8 cellular contexts compared by ENCODE assay signal in the genomic region with DNA sequence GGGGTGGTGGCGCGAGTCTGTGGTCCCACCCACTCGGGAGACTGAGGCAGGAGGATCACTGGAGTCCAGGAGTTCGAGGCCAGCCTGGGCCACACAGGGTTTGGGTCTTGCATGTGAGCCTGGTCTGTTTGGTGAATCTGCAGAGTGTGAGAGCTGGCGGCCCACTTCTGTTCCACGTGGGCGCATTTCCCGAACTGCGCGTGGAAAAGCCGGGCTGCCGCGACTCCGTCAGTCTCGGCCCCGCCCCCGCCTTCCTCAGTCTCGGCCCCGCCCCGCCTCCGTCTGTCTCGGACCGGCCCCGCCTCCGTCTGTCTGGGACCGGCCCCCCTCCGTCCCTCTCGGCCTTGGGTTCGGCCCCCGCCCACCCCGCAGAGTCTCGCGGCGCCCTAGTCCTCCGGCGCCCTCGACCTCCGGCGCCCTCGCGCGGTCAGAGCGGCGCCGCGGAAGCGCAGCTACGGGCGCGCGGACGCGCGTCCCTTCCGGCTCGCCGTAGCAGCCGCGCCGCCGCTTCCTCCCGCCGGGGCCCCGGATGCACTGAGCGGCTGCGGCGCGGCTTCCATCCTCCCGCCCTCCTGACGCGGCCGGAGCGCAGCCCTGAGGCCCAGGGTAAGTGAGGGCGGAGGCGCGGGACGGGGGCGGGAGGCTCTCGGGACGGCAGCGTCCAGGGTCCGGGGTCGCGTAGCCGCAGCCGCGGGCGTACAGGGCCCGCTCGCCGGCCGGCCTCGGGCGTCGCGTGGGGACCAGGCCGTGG. TPM values are rescaled to one million over a fixed set of nuclear protein-coding genes. Genes with fewer than 3 reads are reported as not detected.
DNase-seq lines count a peak whose midpoint lies in the region; ATAC-seq, FAIRE-seq and TF ChIP-seq lines count a peak whose summit lies in the region.

A gene with protein sequence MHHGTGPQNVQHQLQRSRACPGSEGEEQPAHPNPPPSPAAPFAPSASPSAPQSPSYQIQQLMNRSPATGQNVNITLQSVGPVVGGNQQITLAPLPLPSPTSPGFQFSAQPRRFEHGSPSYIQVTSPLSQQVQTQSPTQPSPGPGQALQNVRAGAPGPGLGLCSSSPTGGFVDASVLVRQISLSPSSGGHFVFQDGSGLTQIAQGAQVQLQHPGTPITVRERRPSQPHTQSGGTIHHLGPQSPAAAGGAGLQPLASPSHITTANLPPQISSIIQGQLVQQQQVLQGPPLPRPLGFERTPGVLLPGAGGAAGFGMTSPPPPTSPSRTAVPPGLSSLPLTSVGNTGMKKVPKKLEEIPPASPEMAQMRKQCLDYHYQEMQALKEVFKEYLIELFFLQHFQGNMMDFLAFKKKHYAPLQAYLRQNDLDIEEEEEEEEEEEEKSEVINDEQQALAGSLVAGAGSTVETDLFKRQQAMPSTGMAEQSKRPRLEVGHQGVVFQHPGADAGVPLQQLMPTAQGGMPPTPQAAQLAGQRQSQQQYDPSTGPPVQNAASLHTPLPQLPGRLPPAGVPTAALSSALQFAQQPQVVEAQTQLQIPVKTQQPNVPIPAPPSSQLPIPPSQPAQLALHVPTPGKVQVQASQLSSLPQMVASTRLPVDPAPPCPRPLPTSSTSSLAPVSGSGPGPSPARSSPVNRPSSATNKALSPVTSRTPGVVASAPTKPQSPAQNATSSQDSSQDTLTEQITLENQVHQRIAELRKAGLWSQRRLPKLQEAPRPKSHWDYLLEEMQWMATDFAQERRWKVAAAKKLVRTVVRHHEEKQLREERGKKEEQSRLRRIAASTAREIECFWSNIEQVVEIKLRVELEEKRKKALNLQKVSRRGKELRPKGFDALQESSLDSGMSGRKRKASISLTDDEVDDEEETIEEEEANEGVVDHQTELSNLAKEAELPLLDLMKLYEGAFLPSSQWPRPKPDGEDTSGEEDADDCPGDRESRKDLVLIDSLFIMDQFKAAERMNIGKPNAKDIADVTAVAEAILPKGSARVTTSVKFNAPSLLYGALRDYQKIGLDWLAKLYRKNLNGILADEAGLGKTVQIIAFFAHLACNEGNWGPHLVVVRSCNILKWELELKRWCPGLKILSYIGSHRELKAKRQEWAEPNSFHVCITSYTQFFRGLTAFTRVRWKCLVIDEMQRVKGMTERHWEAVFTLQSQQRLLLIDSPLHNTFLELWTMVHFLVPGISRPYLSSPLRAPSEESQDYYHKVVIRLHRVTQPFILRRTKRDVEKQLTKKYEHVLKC (N-terminal part only) (plus strand): TSS at position 512 of the 751 bp plus-strand sequence. CDS start 10,678 bp downstream, outside the sequence.

- peak within 1 kb of the TSS; percentile 87 to 100 for H4K8ac ChIP-seq in IMR-90 (ENCODE audit: low read depth in 2 of 2, low read length in 2 of 2)

- dilution Hi-C loops in IMR-90 (cut with HindIII; ENCODE audit: low sequenced_read_pairs, unreplicated experiment), result no loop called here

- H4K91ac ChIP-seq in IMR-90 (ENCODE audit: insufficient read depth, low read depth, low read length), result peak within 1 kb of the TSS; percentile 87

- in situ Hi-C loops in IMR-90 (cut with MboI; ENCODE audit: low sequenced_read_pairs), result no loop called here

- H3K4me1 ChIP-seq in IMR-90 (ENCODE audit: control insufficient read depth, insufficient read depth, low read length) (peaks cover 2% of the 10 kb centered on the region), OCI-LY3 (ENCODE audit: low read length) (peaks cover 7% of the 10 kb centered on the region; the same call in 1 of the 2 replicates)

- POLR2A ChIA-PET in IMR-90 (lab: Charles Lee; ENCODE audit: unreplicated experiment), result no interaction called here

- peak within 1 kb of the TSS; percentile 87; the same call in 1 of the 2 replicates for H3K23ac ChIP-seq in IMR-90 (ENCODE audit: low read depth, low read length)

- CTCF ChIA-PET in IMR-90 (lab: Yijun Ruan, JAX), result interaction anchor here (0.7 kb wide), 1 partner anchor 48 kb away, joined by 3 read pairs; no protein-coding TSS in a partner anchor

- H2AFZ ChIP-seq in IMR-90 (replicated peaks; ENCODE audit: low read length, poor library complexity) (peak within 1 kb of the TSS; percentile 100), OCI-LY3 (ENCODE audit: low read depth, low read length) (peak within 1 kb of the TSS; percentile 72; the same call in 1 of the 2 replicates)

- peak within 1 kb of the TSS; percentile 82 for H3K9ac ChIP-seq in IMR-90 (ENCODE audit: low read depth, low read length)
- H3K9ac ChIP-seq in OCI-LY3 (ENCODE audit: low read length), result peak within 1 kb of the TSS; percentile 73

- peak within 1 kb of the TSS; percentile 58 for H2AK5ac ChIP-seq in IMR-90 (ENCODE audit: low read depth, low read length)

- H4K20me1 ChIP-seq in IMR-90 (ENCODE audit: insufficient read depth, low read length) (peaks cover 30% of the 10 kb centered on the region), OCI-LY3 (ENCODE audit: insufficient read depth, low read length) (peaks cover 22% of the 10 kb centered on the region)

- H3K18ac ChIP-seq in IMR-90 (ENCODE audit: low read depth, low read length), result no peak within 1 kb of the TSS

- H4K5ac ChIP-seq in IMR-90 (ENCODE audit: low read depth, low read length), result peak within 1 kb of the TSS; percentile 45; the same call in 1 of the 2 replicates

- peak; percentile 90 for ATAC-seq in GM21515 (IDR thresholded peaks at IDR 0.05; ENCODE audit: unreplicated experiment)
- ATAC-seq in IMR-90 (ENCODE audit: low read depth), result peak; percentile 99

- intact Hi-C loops in IMR-90 (cut with micrococcal nuclease), result loop anchor here (10.0 kb wide), 1 partner anchor 115 kb away; no protein-coding TSS in a partner anchor

- H2BK5ac ChIP-seq in IMR-90 (ENCODE audit: low read depth, low read length, poor library complexity, severe bottlenecking), result peak within 1 kb of the TSS; percentile 72

- no peak for FAIRE-seq in D721Med (lab: Jason Lieb, UNC)

- WGBS in IMR-90 (ENCODE audit: extremely low coverage in 2 of 2, insufficient read length in 1 of 2), 2 experiments, result 1% methylated on average over 45 of the region's 97 CpGs; no CpG with 5 or more reads in 1 of the 2 experiments

- H3K79me1 ChIP-seq in IMR-90 (ENCODE audit: low read depth in 1 of 2, low read length in 2 of 2), result peaks cover 17 to 24% of the 10 kb centered on the region in 2 experiments; a peak in 3 of 4 replicates

- no peaks in the 10 kb centered on the region for H3K9me3 ChIP-seq in IMR-90 (ENCODE audit: control insufficient read depth, insufficient read depth, low read length)
- no peaks in the 10 kb centered on the region for H3K9me3 ChIP-seq in OCI-LY3 (ENCODE audit: insufficient read depth, low read length)

- H2AK9ac ChIP-seq in IMR-90 (replicated peaks; ENCODE audit: low read depth, low read length, poor library complexity), result peak within 1 kb of the TSS; percentile 94

- H3K27me3 ChIP-seq in IMR-90 (ENCODE audit: control insufficient read depth, insufficient read depth, low read length), result no peaks in the 10 kb centered on the region
- no peaks in the 10 kb centered on the region for H3K27me3 ChIP-seq in OCI-LY3 (ENCODE audit: low read depth, low read length)

- peak within 1 kb of the TSS; percentile 94 for H3K4ac ChIP-seq in IMR-90 (ENCODE audit: low read depth, low read length)

- H2BK15ac ChIP-seq in IMR-90 (ENCODE audit: low read depth, low read length), result peak within 1 kb of the TSS; percentile 87; the same call in 1 of the 3 replicates

- TF ChIP-seq RAD21 in IMR-90 (IDR thresholded peaks at IDR 0.05; ENCODE audit: low read length), result peak; percentile 62

- H3K9me1 ChIP-seq in IMR-90 (ENCODE audit: insufficient read depth, low read length), result peaks cover 4% of the 10 kb centered on the region; the same call in 1 of the 2 replicates

- H2BK20ac ChIP-seq in IMR-90 (ENCODE audit: low read depth, low read length), result no peak within 1 kb of the TSS

- peaks cover 48% of the 10 kb centered on the region for H3K79me2 ChIP-seq in OCI-LY3 (ENCODE audit: low read length)

- H3K56ac ChIP-seq in IMR-90 (ENCODE audit: extremely low read depth, insufficient read depth, low read length), result no peak within 1 kb of the TSS; the same call in 1 of the 2 replicates

- 0 out of 2 replicates have a peak, but pooled peaks cover under 1% of the 10 kb centered on the region for H3K36me3 ChIP-seq in IMR-90 (ENCODE audit: control insufficient read depth, insufficient read depth, low read length)
- H3K36me3 ChIP-seq in OCI-LY3 (replicated peaks; ENCODE audit: low read depth, low read length), result peaks cover 4% of the 10 kb centered on the region

- no TSS peak for BruUV-seq in IMR-90 (replicated peaks; lab: Mats Ljungman, UMichigan)

- H3K27ac ChIP-seq in IMR-90 (ENCODE audit: insufficient read depth, low read length) (peak within 1 kb of the TSS; percentile 72), OCI-LY3 (ENCODE audit: low read length) (peak within 1 kb of the TSS; percentile 14; the same call in 1 of the 2 replicates)

- H3K4me2 ChIP-seq in IMR-90 (ENCODE audit: low read depth, low read length), result peak within 1 kb of the TSS; percentile 96
- H3K4me2 ChIP-seq in OCI-LY3 (ENCODE audit: low read length), result peak within 1 kb of the TSS; percentile 88

- TF ChIP-seq CTCF in D721Med (IDR thresholded peaks at IDR 0.05; ENCODE audit: insufficient read depth, missing control alignments) (peak; percentile 50), IMR-90 (conservative IDR thresholded peaks at IDR 0.05; ENCODE audit: low read depth, low read length) (peak; percentile 76), OCI-LY3 (IDR thresholded peaks at IDR 0.05; ENCODE audit: low read depth, low read length) (peak; percentile 57), epithelial cell of esophagus (IDR thresholded peaks at IDR 0.05; ENCODE audit: insufficient read depth, low read depth, low read length, missing control alignments) (peak; percentile 21)

- peak within 1 kb of the TSS; percentile 88 for H2BK120ac ChIP-seq in IMR-90 (ENCODE audit: low read depth, low read length)

- TF ChIP-seq POLR2A in IMR-90 (IDR thresholded peaks at IDR 0.05; ENCODE audit: low read depth, low read length), result peak; percentile 54

- H3K4me3 ChIP-seq in IMR-90 (ENCODE audit: insufficient read depth, low read depth, low read length), result peak within 1 kb of the TSS; percentile 94
- peak within 1 kb of the TSS; percentile 94 for H3K4me3 ChIP-seq in OCI-LY3 (ENCODE audit: low read length)
- peak within 1 kb of the TSS; percentile 72 for H3K4me3 ChIP-seq in epithelial cell of esophagus (ENCODE audit: low read length)

- DNase-seq in D721Med (ENCODE audit: insufficient read length, low spot score) (peak; percentile 81), IMR-90 (peak; percentile 90), activated T-cell treated with anti-CD3 and anti-CD28 coated beads for 1 hour (ENCODE audit: low read depth) (peak; percentile 94), epithelial cell of esophagus (ENCODE audit: low read depth) (peak; percentile 94), mucosa of gallbladder (ENCODE audit: low spot score) (peak; percentile 96)
- DNase-seq in stimulated activated CD8-positive, alpha-beta memory T cell treated with anti-CD3 and anti-CD28 coated beads, Interleukin-4, amount 100 ng/mL, for 24 hours (ENCODE audit: low read depth), result peak; percentile 93

- peak within 1 kb of the TSS; percentile 95 for H3K14ac ChIP-seq in IMR-90 (replicated peaks; ENCODE audit: low read depth, low read length)

TF ChIP-seq in IMR-90, 13 proteins besides CTCF, POLR2A, EP300 and RAD21 (continues in another document):
- peak; percentile 91 for TF ChIP-seq MXI1 (IDR thresholded peaks at IDR 0.05; ENCODE audit: borderline replicate concordance, low read depth, low read length)

RNA-seq across cellular contexts. Expression of the gene that starts here (rescaled TPM):
- 4.3 and 5.3 TPM in 2 replicates for total RNA-seq in IMR-90 (2012; rRNA removed)
- 10.3 and 11.4 TPM in 2 replicates for polyA plus RNA-seq in IMR-90 (2012; rRNA removed)
- polyA plus RNA-seq in IMR-90 (2012; cell fraction: cytosol; rRNA removed), result 5.7 and 6.6 TPM in 2 replicates
- polyA plus RNA-seq in IMR-90 (2012; cell fraction: nucleus; rRNA removed; ENCODE audit: low replicate concordance), result 20.1 and 26.9 TPM in 2 replicates
- 42.5 TPM for total RNA-seq in mucosa of gallbladder

Comparison
In these comparisons a context has a peak if more than half of its experiments do, and no peak if none do; other contexts are left out.
1. Peak in every context shown above with its lines: DNase-seq, ATAC-seq, H3K4me3 ChIP-seq and H3K27ac ChIP-seq.
2. CTCF ChIP-seq: peak in every context shown above with its lines; median percentile 76 in IMR-90; 57 in OCI-LY3; 50 in D721Med; 21 in epithelial cell of esophagus.